Comparison of ENCODE assay signal across 8 cellular contexts in genomic region chr19:16626796-16627193, GRCh38. TPM values are rescaled to one million over a fixed set of nuclear protein-coding genes. Genes with fewer than 3 reads are reported as not detected.
DNase-seq lines count a peak whose midpoint lies in the region; ATAC-seq, FAIRE-seq and TF ChIP-seq lines count a peak whose summit lies in the region.

No MANE protein-coding gene starts in this region.

- H4K8ac ChIP-seq in H1 (ENCODE audit: extremely low read depth, insufficient read depth, low read length) = no peak overlapping the region

- TF ChIP-seq POLR2A in H1 (IDR thresholded peaks at IDR 0.05; ENCODE audit: control extremely low read depth in 1 of 2, low read depth in 2 of 2, low read length in 2 of 2) = no peak

- no peak overlapping the region for H4K5ac ChIP-seq in H1 (ENCODE audit: insufficient read length, low read depth, low read length)

- no peak for TF ChIP-seq RAD21 in H1 (IDR thresholded peaks at IDR 0.05 in 1 of 2, conservative IDR thresholded peaks at IDR 0.05 in 1 of 2; ENCODE audit: low read depth in 2 of 2, low read length in 2 of 2)

- H3K27ac ChIP-seq in CD4-positive, CD25-positive, alpha-beta regulatory T cell (ENCODE audit: insufficient read depth, low read length, poor library complexity, severe bottlenecking) = peak overlapping the region; percentile 69
- H3K27ac ChIP-seq in PC-3 (ENCODE audit: low read length) (no peak overlapping the region), H1 (ENCODE audit: low read depth, low read length) (no peak overlapping the region), neutrophil (peak overlapping the region; percentile 89)

- H3K79me1 ChIP-seq in H1 (ENCODE audit: low read depth, low read length) = peaks cover 22% of the 10 kb centered on the region

- no peak for ATAC-seq in CD4-positive, CD25-positive, alpha-beta regulatory T cell (ENCODE audit: low read depth in 2 of 2)
- ATAC-seq in PC-3 = no peak
- ATAC-seq in GM19324 (IDR thresholded peaks at IDR 0.05; ENCODE audit: low FRiP score, unreplicated experiment) = no peak

- DNase-seq in CD4-positive, CD25-positive, alpha-beta regulatory T cell = peak in 2 of 3 donors; percentile 8 to 29
- DNase-seq in PC-3 = no peak
- DNase-seq in H1 (ENCODE audit: low read depth in 1 of 2, low spot score in 2 of 2) = no peak
- no peak for DNase-seq in NCI-H2227 (lab: John Stamatoyannopoulos, UW; ENCODE audit: unreplicated experiment)
- DNase-seq in C1 segment of cervical spinal cord (lab: John Stamatoyannopoulos, UW) = no peak
- DNase-seq in midbrain (lab: John Stamatoyannopoulos, UW) = no peak

- H3K23ac ChIP-seq in H1 (ENCODE audit: insufficient read length) = no peak overlapping the region

- peak overlapping the region; percentile 98 for H3K9ac ChIP-seq in PC-3 (ENCODE audit: low read length)
- peak overlapping the region in 3 of 4 experiments; percentile 56 to 79 (median 67); a peak in 5 of 7 replicates for H3K9ac ChIP-seq in H1 (replicated peaks in 1 of 4; ENCODE audit: extremely low read depth in 1 of 4, low read depth in 3 of 4, low read length in 3 of 4)

- no peaks in the 10 kb centered on the region for H3K27me3 ChIP-seq in CD4-positive, CD25-positive, alpha-beta regulatory T cell (ENCODE audit: control insufficient read depth, insufficient read depth, low read length)
- H3K27me3 ChIP-seq in PC-3 (ENCODE audit: low read length) (no peaks in the 10 kb centered on the region), H1 (replicated peaks in 1 of 4; ENCODE audit: control insufficient read depth in 3 of 4, extremely low read depth in 1 of 4, insufficient read depth in 3 of 4, low read length in 3 of 4) (no peaks in the 10 kb centered on the region), neutrophil (no peaks in the 10 kb centered on the region)

- no peaks in the 10 kb centered on the region for H3K9me2 ChIP-seq in PC-3 (replicated peaks; ENCODE audit: low read length)

- no peak overlapping the region for H3K56ac ChIP-seq in H1 (replicated peaks; ENCODE audit: insufficient read length, low read depth, low read length)

- H2BK120ac ChIP-seq in H1 (replicated peaks; ENCODE audit: low read depth, low read length) = no peak overlapping the region

- H3K4me3 Mint-ChIP-seq in CD4-positive, CD25-positive, alpha-beta regulatory T cell = peak overlapping the region; percentile 91 to 95 (median 92)

- peaks cover 36% of the 10 kb centered on the region for H3K4me1 ChIP-seq in CD4-positive, CD25-positive, alpha-beta regulatory T cell (ENCODE audit: control insufficient read depth, insufficient read depth, low read length, poor library complexity, severe bottlenecking)
- H3K4me1 ChIP-seq in PC-3 (ENCODE audit: insufficient read depth, low read length) = peaks cover 19% of the 10 kb centered on the region
- peaks cover 2 to 10% (median 4%) of the 10 kb centered on the region in 4 experiments; a peak in 6 of 7 replicates for H3K4me1 ChIP-seq in H1 (replicated peaks in 1 of 4; ENCODE audit: control insufficient read depth in 3 of 4, insufficient read depth in 4 of 4, low read length in 3 of 4)
- H3K4me1 ChIP-seq in neutrophil (ENCODE audit: control insufficient read depth in 1 of 2, insufficient read depth in 1 of 2, low read depth in 1 of 2, low read length in 1 of 2) = peaks cover 43 to 48% of the 10 kb centered on the region in 2 experiments

- POLR2A ChIA-PET in PC-3 (lab: Charles Lee; ENCODE audit: unreplicated experiment) (no interaction called here), H1 (lab: Charles Lee; ENCODE audit: partially characterized antibody) (interaction anchor here (0.6 to 4.4 kb wide), 11 partner anchors 9 to 60 kb away, joined by 3 to 27 read pairs (median 4); partner anchors contain the start of genes SLC35E1, SMIM7 and TMEM38A)

- H3K4me1 Mint-ChIP-seq in CD4-positive, CD25-positive, alpha-beta regulatory T cell = peaks cover 12 to 61% (median 40%) of the 10 kb centered on the region in 4 donors

- TF ChIP-seq CTCF in PC-3 (conservative IDR thresholded peaks at IDR 0.05; ENCODE audit: low read depth, low read length) (no peak), H1 (IDR thresholded peaks at IDR 0.05; ENCODE audit: control extremely low read depth in 1 of 3, insufficient read depth in 1 of 3, low read depth in 1 of 3, low read length in 3 of 3) (no peak), neutrophil (IDR thresholded peaks at IDR 0.05) (no peak)

- H3F3A ChIP-seq in PC-3 (ENCODE audit: low read length, unreplicated experiment) = peaks cover 6% of the 10 kb centered on the region

- peak overlapping the region; percentile 84 for H3K4me3 ChIP-seq in CD4-positive, CD25-positive, alpha-beta regulatory T cell (ENCODE audit: low read depth, low read length)
- peak overlapping the region; percentile 92 for H3K4me3 ChIP-seq in PC-3 (ENCODE audit: low read length)
- peak overlapping the region; percentile 53 to 99 (median 82) for H3K4me3 ChIP-seq in H1 (ENCODE audit: extremely low read depth in 1 of 4, insufficient read depth in 2 of 4, low read depth in 3 of 4, low read length in 4 of 4)
- H3K4me3 ChIP-seq in neutrophil (ENCODE audit: low read depth in 1 of 2, low read length in 1 of 2) = peak overlapping the region; percentile 86 to 93

- H3K4ac ChIP-seq in H1 (replicated peaks; ENCODE audit: insufficient read length, low read depth, low read length) = no peak overlapping the region

- no peaks in the 10 kb centered on the region for H3K9me3 ChIP-seq in CD4-positive, CD25-positive, alpha-beta regulatory T cell (ENCODE audit: control insufficient read depth in 2 of 2, low read length in 2 of 2)
- no peaks in the 10 kb centered on the region for H3K9me3 ChIP-seq in PC-3 (ENCODE audit: low read length)
- no peaks in the 10 kb centered on the region for H3K9me3 ChIP-seq in H1 (ENCODE audit: insufficient read depth in 2 of 2, low read depth in 1 of 2, low read length in 1 of 2)
- H3K9me3 ChIP-seq in neutrophil = no peaks in the 10 kb centered on the region

- CTCF ChIA-PET in PC-3 (lab: Charles Lee) = interaction anchor here (0.6 kb wide), 2 partner anchors 13 to 33 kb away, joined by 3 read pairs; no protein-coding TSS in a partner anchor
- CTCF ChIA-PET in H1 (lab: Charles Lee; ENCODE audit: partially characterized antibody) = interaction anchor here (0.7 to 0.9 kb wide), 2 partner anchors 9 to 46 kb away, joined by 3 read pairs; no protein-coding TSS in a partner anchor

- no peak overlapping the region for H2BK12ac ChIP-seq in H1 (ENCODE audit: low read depth, low read length)

- intact Hi-C loops in PC-3 (cut with micrococcal nuclease) = loop anchor here (5.0 kb wide), 1 partner anchor 54 kb away; the partner anchor contains the start of gene SLC35E1

- no peak overlapping the region for H2AK5ac ChIP-seq in H1 (ENCODE audit: low read depth, low read length)

- H4K20me1 ChIP-seq in PC-3 (ENCODE audit: low read length) (peaks cover 57% of the 10 kb centered on the region), H1 (replicated peaks in 1 of 2; ENCODE audit: control insufficient read depth in 1 of 2, insufficient read depth in 2 of 2, low read length in 2 of 2) (peaks cover 16 to 36% of the 10 kb centered on the region in 2 experiments)

- no peak for TF ChIP-seq EP300 in H1 (IDR thresholded peaks at IDR 0.05; ENCODE audit: borderline replicate concordance in 1 of 2, low read depth in 2 of 2, low read length in 2 of 2)

- peaks cover 10% of the 10 kb centered on the region; the same call in 1 of the 2 replicates for H3K23me2 ChIP-seq in H1 (ENCODE audit: low read depth, low read length)

- H3K4me2 ChIP-seq in PC-3 (ENCODE audit: low read length) = peak overlapping the region; percentile 87
- peak overlapping the region; percentile 76 to 99 for H3K4me2 ChIP-seq in H1 (ENCODE audit: insufficient read depth in 1 of 2, low read depth in 2 of 2, low read length in 2 of 2)

- H2BK15ac ChIP-seq in H1 (ENCODE audit: low read length) = no peak overlapping the region

- H3K14ac ChIP-seq in H1 (ENCODE audit: insufficient read length) = no peak overlapping the region

- FAIRE-seq in H1 (lab: Jason Lieb, UNC) = no peak

- peaks cover 26% of the 10 kb centered on the region for H3K36me3 ChIP-seq in CD4-positive, CD25-positive, alpha-beta regulatory T cell (ENCODE audit: control insufficient read depth, insufficient read depth, low read length)
- peaks cover 29% of the 10 kb centered on the region for H3K36me3 ChIP-seq in PC-3 (ENCODE audit: low read depth, low read length)
- peaks cover 0 to 5% (median 0%) of the 10 kb centered on the region in 4 experiments; a peak in 5 of 8 replicates for H3K36me3 ChIP-seq in H1 (ENCODE audit: control insufficient read depth in 2 of 4, insufficient read depth in 4 of 4, low read length in 3 of 4)
- peaks cover 25% of the 10 kb centered on the region for H3K36me3 ChIP-seq in neutrophil

- H3K36me3 Mint-ChIP-seq in CD4-positive, CD25-positive, alpha-beta regulatory T cell = peaks cover 11% of the 10 kb centered on the region

- H3K27ac Mint-ChIP-seq in CD4-positive, CD25-positive, alpha-beta regulatory T cell = peak overlapping the region; percentile 88 to 92 (median 92)

- H4K91ac ChIP-seq in H1 (replicated peaks; ENCODE audit: insufficient read length, low read length) = no peak overlapping the region

- H2BK20ac ChIP-seq in H1 (ENCODE audit: low read length) = no peak overlapping the region

- H2AFZ ChIP-seq in PC-3 (ENCODE audit: low read length) (no peak overlapping the region), H1 (ENCODE audit: low read length) (no peak overlapping the region)

- 0 out of 2 replicates have a peak overlapping the region, but pooled peaks have one; percentile 60 for H2BK5ac ChIP-seq in H1 (ENCODE audit: low read depth, low read length)

- no peaks in the 10 kb centered on the region for H3K27me3 Mint-ChIP-seq in CD4-positive, CD25-positive, alpha-beta regulatory T cell

- 22% methylated on average over 12 of the region's 12 CpGs; no CpG with 5 or more reads in 1 of the 2 experiments for WGBS in H1 (ENCODE audit: extremely low coverage in 1 of 2, insufficient coverage in 1 of 2, insufficient read length in 1 of 2, insufficient replicate concordance in 2 of 2, low coverage in 1 of 2, low lambda C conversion rate in 2 of 2, missing lambda C conversion rate in 1 of 2), 2 experiments

- H3K18ac ChIP-seq in H1 (ENCODE audit: extremely low read depth, low read length) = no peak overlapping the region

- peaks cover 65% of the 10 kb centered on the region for H3K79me2 ChIP-seq in PC-3 (ENCODE audit: low read length)
- H3K79me2 ChIP-seq in H1 (ENCODE audit: control insufficient read depth in 1 of 2, insufficient read depth in 2 of 2, low read length in 2 of 2) = peaks cover 21 to 59% of the 10 kb centered on the region in 2 experiments

- no TSS peak for BruUV-seq in PC-3 (replicated peaks; lab: Mats Ljungman, UMichigan)

- H3K9me3 Mint-ChIP-seq in CD4-positive, CD25-positive, alpha-beta regulatory T cell = peaks cover 0 to 1% (median 0%) of the 10 kb centered on the region in 7 donors

RNA-seq across cellular contexts. Expression of gene MED26, which starts 1.2 kb away (rescaled TPM):
- 62.5 TPM for total RNA-seq in CD4-positive, CD25-positive, alpha-beta regulatory T cell
- 1 to 10 TPM; 2.9 to 4.6 (median 3.9) TPM for polyA plus RNA-seq in CD4-positive, CD25-positive, alpha-beta regulatory T cell
- 17.5 and 17.7 TPM in 2 replicates for total RNA-seq in PC-3 (2014; rRNA removed)
- total RNA-seq in H1 (2021; fragmentation: NEBNext Ultra II Directional; extraction: Animal tissue kit (Norgen Biotek cat#: 25700)) = 10.7 and 12.3 TPM in 2 replicates
- polyA plus RNA-seq in H1 (2011; rRNA removed) = 5.3 and 6.2 TPM in 2 replicates
- polyA plus RNA-seq in H1 (2011; cell fraction: cytosol; rRNA removed) = 5.3 TPM
- polyA plus RNA-seq in H1 (2011; cell fraction: nucleus; rRNA removed) = 7.5 TPM
- 5.9 to 7.5 TPM (median 7.2 TPM) in 4 replicates for polyA plus RNA-seq in H1 (2012, experiment 1 of 2)
- polyA plus RNA-seq in H1 (2012, experiment 2 of 2) = 6.3 TPM
- polyA plus RNA-seq in H1 (2013, experiment 1 of 2) = 7.3 TPM
- 6.5 TPM for polyA plus RNA-seq in H1 (2013, experiment 2 of 2)
- 6.0 and 8.6 TPM in 2 replicates for polyA minus RNA-seq in H1 (2011; rRNA and poly(A)+ RNA removed)
- 11.6 TPM for polyA minus RNA-seq in H1 (2011; cell fraction: cytosol; rRNA and poly(A)+ RNA removed)
- 15.5 TPM for polyA minus RNA-seq in H1 (2011; cell fraction: nucleus; rRNA and poly(A)+ RNA removed)

RNA-seq across cellular contexts. Expression of gene SMIM7, which starts 33.1 kb away (rescaled TPM):
- 71.0 TPM for total RNA-seq in CD4-positive, CD25-positive, alpha-beta regulatory T cell
- 10 to 100 TPM; 61.5 to 73.1 (median 65.6) TPM for polyA plus RNA-seq in CD4-positive, CD25-positive, alpha-beta regulatory T cell
- total RNA-seq in PC-3 (2014; rRNA removed) = 62.0 and 74.1 TPM in 2 replicates
- 67.5 and 69.9 TPM in 2 replicates for total RNA-seq in H1 (2021; fragmentation: NEBNext Ultra II Directional; extraction: Animal tissue kit (Norgen Biotek cat#: 25700))
- polyA plus RNA-seq in H1 (2011; rRNA removed) = 51.7 and 55.5 TPM in 2 replicates
- polyA plus RNA-seq in H1 (2011; cell fraction: cytosol; rRNA removed) = 66.2 TPM
- polyA plus RNA-seq in H1 (2011; cell fraction: nucleus; rRNA removed) = 45.6 TPM
- polyA plus RNA-seq in H1 (2012, experiment 1 of 2) = 47.9 to 58.5 TPM (median 57.2 TPM) in 4 replicates
- 40.2 TPM for polyA plus RNA-seq in H1 (2012, experiment 2 of 2)
- 64.7 TPM for polyA plus RNA-seq in H1 (2013, experiment 1 of 2)
- 70.1 TPM for polyA plus RNA-seq in H1 (2013, experiment 2 of 2)
- polyA minus RNA-seq in H1 (2011; rRNA and poly(A)+ RNA removed) = 52.4 and 54.7 TPM in 2 replicates
- 32.8 TPM for polyA minus RNA-seq in H1 (2011; cell fraction: cytosol; rRNA and poly(A)+ RNA removed)
- 52.3 TPM for polyA minus RNA-seq in H1 (2011; cell fraction: nucleus; rRNA and poly(A)+ RNA removed)

RNA-seq across cellular contexts. Expression of gene TMEM38A, which starts 34.1 kb away (rescaled TPM):
- total RNA-seq in CD4-positive, CD25-positive, alpha-beta regulatory T cell = 1.0 TPM
- 1 to 10 TPM; 2.7 to 5.7 (median 3.8) TPM for polyA plus RNA-seq in CD4-positive, CD25-positive, alpha-beta regulatory T cell
- total RNA-seq in PC-3 (2014; rRNA removed) = 11.0 and 13.3 TPM in 2 replicates
- total RNA-seq in H1 (2021; fragmentation: NEBNext Ultra II Directional; extraction: Animal tissue kit (Norgen Biotek cat#: 25700)) = 8.9 and 9.8 TPM in 2 replicates
- 9.2 and 11.2 TPM in 2 replicates for polyA plus RNA-seq in H1 (2011; rRNA removed)
- 10.5 TPM for polyA plus RNA-seq in H1 (2011; cell fraction: cytosol; rRNA removed)
- polyA plus RNA-seq in H1 (2011; cell fraction: nucleus; rRNA removed) = 8.5 TPM
- polyA plus RNA-seq in H1 (2012, experiment 1 of 2) = 10.0 to 12.3 TPM (median 11.0 TPM) in 4 replicates
- polyA plus RNA-seq in H1 (2012, experiment 2 of 2) = 9.7 TPM
- 7.2 TPM for polyA plus RNA-seq in H1 (2013, experiment 1 of 2)
- polyA plus RNA-seq in H1 (2013, experiment 2 of 2) = 8.9 TPM
- polyA minus RNA-seq in H1 (2011; rRNA and poly(A)+ RNA removed) = 15.5 and 16.6 TPM in 2 replicates
- 7.1 TPM for polyA minus RNA-seq in H1 (2011; cell fraction: cytosol; rRNA and poly(A)+ RNA removed)
- polyA minus RNA-seq in H1 (2011; cell fraction: nucleus; rRNA and poly(A)+ RNA removed) = 7.3 TPM

RNA-seq across cellular contexts. Expression of gene SLC35E1, which starts 54.6 kb away (rescaled TPM):
- total RNA-seq in CD4-positive, CD25-positive, alpha-beta regulatory T cell = 93.1 TPM
- polyA plus RNA-seq in CD4-positive, CD25-positive, alpha-beta regulatory T cell = 10 to 100 TPM; 19.0 to 28.5 (median 24.6) TPM
- 52.6 and 62.3 TPM in 2 replicates for total RNA-seq in PC-3 (2014; rRNA removed)
- 26.0 and 28.5 TPM in 2 replicates for total RNA-seq in H1 (2021; fragmentation: NEBNext Ultra II Directional; extraction: Animal tissue kit (Norgen Biotek cat#: 25700))
- 31.2 and 31.9 TPM in 2 replicates for polyA plus RNA-seq in H1 (2011; rRNA removed)
- 19.0 TPM for polyA plus RNA-seq in H1 (2011; cell fraction: cytosol; rRNA removed)
- 47.0 TPM for polyA plus RNA-seq in H1 (2011; cell fraction: nucleus; rRNA removed)
- polyA plus RNA-seq in H1 (2012, experiment 1 of 2) = 17.7 to 21.3 TPM (median 20.5 TPM) in 4 replicates
- 15.8 TPM for polyA plus RNA-seq in H1 (2012, experiment 2 of 2)
- 36.8 TPM for polyA plus RNA-seq in H1 (2013, experiment 1 of 2)
- 43.2 TPM for polyA plus RNA-seq in H1 (2013, experiment 2 of 2)
- polyA minus RNA-seq in H1 (2011; rRNA and poly(A)+ RNA removed) = 52.9 and 53.8 TPM in 2 replicates
- 20.4 TPM for polyA minus RNA-seq in H1 (2011; cell fraction: cytosol; rRNA and poly(A)+ RNA removed)
- polyA minus RNA-seq in H1 (2011; cell fraction: nucleus; rRNA and poly(A)+ RNA removed) = 24.4 TPM

Comparison
In these comparisons a context has a peak if more than half of its experiments do, and no peak if none do; other contexts are left out.
1. DNase-seq: peak in CD4-positive, CD25-positive, alpha-beta regulatory T cell (2 of 3); none in PC-3 (single experiment), H1 (0 of 2), NCI-H2227 (single experiment), C1 segment of cervical spinal cord (0 of 14) and midbrain (single experiment).
2. H3K27ac ChIP-seq: peak in CD4-positive, CD25-positive, alpha-beta regulatory T cell (single experiment) and neutrophil (single experiment); none in PC-3 (single experiment) and H1 (single experiment).
3. Peak in every context shown above with its lines, with median percentiles within 50 percentile points of each other: H3K4me3 ChIP-seq.